In the genomic region with DNA sequence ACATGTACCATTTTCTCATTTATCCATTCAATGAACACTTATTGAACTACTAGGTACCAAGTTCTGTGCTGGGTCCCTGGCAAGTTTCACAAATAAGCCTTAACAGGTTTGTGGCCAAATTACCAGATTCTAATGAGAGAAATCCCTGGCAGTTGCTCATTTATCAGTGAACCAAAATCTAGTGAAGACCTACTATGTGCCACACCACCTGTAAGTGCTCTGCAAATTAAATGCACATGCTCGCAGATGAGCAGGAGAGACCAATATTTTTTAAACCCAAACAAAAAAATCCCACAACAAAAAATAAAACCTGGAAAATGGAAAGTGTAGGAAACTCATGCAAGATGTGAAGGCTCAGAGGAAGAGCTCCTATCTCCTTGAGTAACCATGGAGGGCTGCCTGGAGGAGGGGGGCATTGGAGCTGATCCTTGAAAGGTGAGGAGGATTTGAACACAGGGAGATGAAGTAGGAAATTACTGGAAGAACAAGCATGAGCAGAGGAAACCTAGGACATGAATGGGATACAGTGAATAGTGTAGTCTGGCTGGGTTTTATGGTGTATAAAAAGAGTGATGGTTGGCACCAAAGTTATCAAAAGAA, we compare ENCODE assay signal across 25 cellular contexts. TPM values are rescaled to one million over a fixed set of nuclear protein-coding genes. Genes with fewer than 3 reads are reported as not detected.
"Had no signal": no experiment of that assay in that cellular context is flagged by ENCODE, and none has a peak within 500 bp of the region (broad histone marks: within the 10 kb centered on the region; RNA-seq: fewer than 3 reads in every experiment).

No MANE protein-coding gene starts in this region.

- H3K9me3 ChIP-seq: suprapubic skin, testis, thoracic aorta, thyroid gland, tibial artery, tibial nerve, transverse colon, upper lobe of left lung, upper lobe of right lung, uterus, vagina had no signal

- H3K27ac ChIP-seq: stomach, suprapubic skin, testis, thoracic aorta, thyroid gland, tibial artery, tibial nerve, transverse colon, upper lobe of left lung, upper lobe of right lung, uterus, vagina had no signal

- H3K4me1 ChIP-seq: stomach, tibial artery, transverse colon, upper lobe of right lung, uterus had no signal

- DNase-seq: stimulated activated CD4-positive, alpha-beta T cell treated with anti-CD3 and anti-CD28 coated beads, Interleukin-2, amount 100 ng/mL, for 48 hours; stimulated activated CD4-positive, alpha-beta T cell treated with anti-CD3 and anti-CD28 coated beads, Interleukin-4, amount 100 ng/mL, for 1 hour; stimulated activated CD4-positive, alpha-beta T cell treated with anti-CD3 and anti-CD28 coated beads, Interleukin-4, amount 100 ng/mL, for 24 hours; stimulated activated CD4-positive, alpha-beta T cell treated with anti-CD3 and anti-CD28 coated beads, Interleukin-4, amount 100 ng/mL, for 4 hours; stimulated activated CD8-positive, alpha-beta memory T cell treated with anti-CD3 and anti-CD28 coated beads, Interleukin-4, amount 100 ng/mL, for 48 hours; stimulated activated naive B cell treated with anti-CD40 and anti-IgM and Interleukin-4, amounts not matched to agents 10 μg/mL and 1 μg/mL and 100 μg/mL, for 72 hours; stimulated activated naive CD4-positive, alpha-beta T cell; stimulated activated naive CD4-positive, alpha-beta T cell treated with Interleukin-2 at 50 U/mL for 16 hours; stimulated activated naive CD8-positive, alpha-beta T cell treated with anti-CD3 and anti-CD28 coated beads, Interleukin-15, amount 100 ng/mL, for 72 hours; stimulated activated naive CD8-positive, alpha-beta T cell treated with anti-CD3 and anti-CD28 coated beads, Interleukin-15, Interleukin-2, amounts not matched to agents 100 U/mL and 50 U/mL, for 24 hours; stomach; substantia nigra; testis; thyroid gland; tibial artery; transverse colon; trophoblast cell; upper lobe of left lung; upper lobe of right lung; uterus had no signal

- H3K27me3 ChIP-seq: testis, thyroid gland, upper lobe of left lung, uterus, vagina had no signal

- H3K4me3 ChIP-seq: stomach, suprapubic skin, testis, thoracic aorta, thyroid gland, tibial artery, tibial nerve, transverse colon, upper lobe of left lung, upper lobe of right lung, uterus, vagina had no signal

- H3K36me3 ChIP-seq: stomach, suprapubic skin, thoracic aorta, thyroid gland, tibial artery, tibial nerve, transverse colon, upper lobe of left lung, upper lobe of right lung, uterus, vagina had no signal

- ATAC-seq: stimulated activated naive B cell treated with anti-CD40 and anti-IgM and Interleukin-4, amounts not matched to agents 10 μg/mL and 1 μg/mL and 100 μg/mL, for 72 hours; stimulated activated naive CD8-positive, alpha-beta T cell treated with anti-CD3 and anti-CD28 coated beads, Interleukin-15, amount 100 ng/mL, for 72 hours; stimulated activated naive CD8-positive, alpha-beta T cell treated with anti-CD3 and anti-CD28 coated beads, Interleukin-15, Interleukin-2, amounts not matched to agents 100 U/mL and 50 U/mL, for 24 hours had no signal

RNA-seq across cellular contexts. Expression of a gene that starts 48.9 kb away (rescaled TPM):
- total RNA-seq: subcutaneous adipose tissue, thoracic aorta, transverse colon had no signal
